17 cellular contexts compared by ENCODE assay signal in genomic region chr7:44050915-44051560, GRCh38. TPM values are rescaled to one million over a fixed set of nuclear protein-coding genes. Genes with fewer than 3 reads are reported as not detected.
DNase-seq lines count a peak whose midpoint lies in the region; ATAC-seq and TF ChIP-seq lines count a peak whose summit lies in the region.
"Had no signal": no experiment of that assay in that cellular context is flagged by ENCODE, and none has a peak within 500 bp of the region (broad histone marks: within the 10 kb centered on the region; RNA-seq: fewer than 3 reads in every experiment).

No MANE protein-coding gene starts in this region.

- H3K4me3 ChIP-seq in gastroesophageal sphincter = no peak overlapping the region
- H3K4me3 ChIP-seq: suprapubic skin had no signal

- no peak overlapping the region for H3K27ac ChIP-seq in gastroesophageal sphincter
- H3K27ac ChIP-seq: suprapubic skin had no signal

- H3K9me3 ChIP-seq in gastroesophageal sphincter = no peaks in the 10 kb centered on the region
- H3K9me3 ChIP-seq: suprapubic skin had no signal

- H3K27me3 ChIP-seq in gastroesophageal sphincter = no peaks in the 10 kb centered on the region
- H3K27me3 ChIP-seq: suprapubic skin had no signal

- CTCF ChIA-PET in activated CD8-positive, alpha-beta T cell treated with anti-CD3 and anti-CD28 coated beads, Interleukin-2, amount 10 ng/mL, durations not matched to agents 7 days and 5 days (lab: Charles Lee) = interaction anchor here (1.0 kb wide), 1 partner anchor 31 kb away, joined by 4 read pairs; no protein-coding TSS in a partner anchor

- DNase-seq in stimulated activated naive CD8-positive, alpha-beta T cell treated with anti-CD3 and anti-CD28 coated beads, Interleukin-15, amount 100 ng/mL, for 72 hours = no peak
- no peak for DNase-seq in activated CD8-positive, alpha-beta T cell treated with anti-CD3 and anti-CD28 coated beads, Interleukin-2, amount 10 ng/mL, durations not matched to agents 7 days and 5 days
- DNase-seq in naive thymus-derived CD8-positive, alpha-beta T cell = no peak
- DNase-seq in GOT3 (lab: John Stamatoyannopoulos, UW) (no peak), NCI-H187 treated with DMSO at 0.1 percent for 48 hours (lab: John Stamatoyannopoulos, UW) (no peak)
- DNase-seq: DMS 273 treated with DMSO at 0.1 percent for 48 hours, kidney glomerular epithelial cell, NCI-H2081 treated with DMSO at 0.1 percent for 48 hours, NCI-H69, T1000 had no signal

- 94% methylated on average over 4 of the region's 8 CpGs; no CpG with 5 or more reads in 1 of the 2 donors for WGBS in gastroesophageal sphincter (ENCODE audit: low coverage in 1 of 2), 2 donors

- TF ChIP-seq POLR2A in gastroesophageal sphincter (IDR thresholded peaks at IDR 0.05) = no peak

- H3K4me1 Mint-ChIP-seq in stimulated activated naive CD8-positive, alpha-beta T cell treated with anti-CD3 and anti-CD28 coated beads, Interleukin-15, Interleukin-2, amounts not matched to agents 100 ng/mL and 50 ng/mL, for 24 hours (ENCODE audit: low read depth) = peaks cover 77% of the 10 kb centered on the region
- peaks cover 76% of the 10 kb centered on the region for H3K4me1 Mint-ChIP-seq in stimulated activated naive CD8-positive, alpha-beta T cell treated with anti-CD3 and anti-CD28 coated beads, Interleukin-15, amount 100 ng/mL, for 72 hours
- peaks cover 60% of the 10 kb centered on the region for H3K4me1 Mint-ChIP-seq in activated CD8-positive, alpha-beta T cell treated with anti-CD3 and anti-CD28 coated beads, Interleukin-2, amount 10 ng/mL, durations not matched to agents 7 days and 5 days (ENCODE audit: low read depth)
- peaks cover 41 to 82% (median 79%) of the 10 kb centered on the region in 4 donors for H3K4me1 Mint-ChIP-seq in naive thymus-derived CD8-positive, alpha-beta T cell

- peaks cover 0 to 84% of the 10 kb centered on the region in 2 donors for H3K36me3 ChIP-seq in gastroesophageal sphincter

- H3K9me3 Mint-ChIP-seq in stimulated activated naive CD8-positive, alpha-beta T cell treated with anti-CD3 and anti-CD28 coated beads, Interleukin-15, Interleukin-2, amounts not matched to agents 100 ng/mL and 50 ng/mL, for 24 hours = no peaks in the 10 kb centered on the region
- no peaks in the 10 kb centered on the region for H3K9me3 Mint-ChIP-seq in stimulated activated naive CD8-positive, alpha-beta T cell treated with anti-CD3 and anti-CD28 coated beads, Interleukin-15, amount 100 ng/mL, for 72 hours
- no peaks in the 10 kb centered on the region for H3K9me3 Mint-ChIP-seq in activated CD8-positive, alpha-beta T cell treated with anti-CD3 and anti-CD28 coated beads, Interleukin-2, amount 10 ng/mL, durations not matched to agents 7 days and 5 days (ENCODE audit: insufficient read depth)
- no peaks in the 10 kb centered on the region for H3K9me3 Mint-ChIP-seq in naive thymus-derived CD8-positive, alpha-beta T cell

- peaks cover 0 to 38% (median 0%) of the 10 kb centered on the region in 3 donors for H3K4me1 ChIP-seq in gastroesophageal sphincter

- TF ChIP-seq CTCF in gastroesophageal sphincter (IDR thresholded peaks at IDR 0.05) = no peak

- peak overlapping the region; percentile 52 for H3K27ac Mint-ChIP-seq in stimulated activated naive CD8-positive, alpha-beta T cell treated with anti-CD3 and anti-CD28 coated beads, Interleukin-15, Interleukin-2, amounts not matched to agents 100 ng/mL and 50 ng/mL, for 24 hours
- H3K27ac Mint-ChIP-seq in stimulated activated naive CD8-positive, alpha-beta T cell treated with anti-CD3 and anti-CD28 coated beads, Interleukin-15, amount 100 ng/mL, for 72 hours = peak overlapping the region in 1 of 2 donors; percentile 87
- H3K27ac Mint-ChIP-seq in activated CD8-positive, alpha-beta T cell treated with anti-CD3 and anti-CD28 coated beads, Interleukin-2, amount 10 ng/mL, durations not matched to agents 7 days and 5 days = peak overlapping the region; percentile 70
- peak overlapping the region; percentile 86 to 94 (median 88) for H3K27ac Mint-ChIP-seq in naive thymus-derived CD8-positive, alpha-beta T cell
- H3K27ac Mint-ChIP-seq: mesothelial cell of epicardium had no signal

- peaks cover 69% of the 10 kb centered on the region for H3K36me3 Mint-ChIP-seq in stimulated activated naive CD8-positive, alpha-beta T cell treated with anti-CD3 and anti-CD28 coated beads, Interleukin-15, Interleukin-2, amounts not matched to agents 100 ng/mL and 50 ng/mL, for 24 hours (ENCODE audit: low read depth)
- peaks cover 57% of the 10 kb centered on the region for H3K36me3 Mint-ChIP-seq in activated CD8-positive, alpha-beta T cell treated with anti-CD3 and anti-CD28 coated beads, Interleukin-2, amount 10 ng/mL, durations not matched to agents 7 days and 5 days (ENCODE audit: low read depth)
- peaks cover 0 to 78% (median 11%) of the 10 kb centered on the region in 3 donors for H3K36me3 Mint-ChIP-seq in naive thymus-derived CD8-positive, alpha-beta T cell

- no peaks in the 10 kb centered on the region for H3K27me3 Mint-ChIP-seq in stimulated activated naive CD8-positive, alpha-beta T cell treated with anti-CD3 and anti-CD28 coated beads, Interleukin-15, Interleukin-2, amounts not matched to agents 100 ng/mL and 50 ng/mL, for 24 hours
- no peaks in the 10 kb centered on the region for H3K27me3 Mint-ChIP-seq in stimulated activated naive CD8-positive, alpha-beta T cell treated with anti-CD3 and anti-CD28 coated beads, Interleukin-15, amount 100 ng/mL, for 72 hours
- H3K27me3 Mint-ChIP-seq in activated CD8-positive, alpha-beta T cell treated with anti-CD3 and anti-CD28 coated beads, Interleukin-2, amount 10 ng/mL, durations not matched to agents 7 days and 5 days (ENCODE audit: low read depth) = no peaks in the 10 kb centered on the region
- no peaks in the 10 kb centered on the region for H3K27me3 Mint-ChIP-seq in naive thymus-derived CD8-positive, alpha-beta T cell

- ATAC-seq in stimulated activated naive CD8-positive, alpha-beta T cell treated with anti-CD3 and anti-CD28 coated beads, Interleukin-15, amount 100 ng/mL, for 72 hours = no peak
- no peak for ATAC-seq in activated CD8-positive, alpha-beta T cell treated with anti-CD3 and anti-CD28 coated beads, Interleukin-2, amount 10 ng/mL, durations not matched to agents 7 days and 5 days
- peak; percentile 35 to 67 for ATAC-seq in naive thymus-derived CD8-positive, alpha-beta T cell
- ATAC-seq in gastroesophageal sphincter = no peak

- no peak for TF ChIP-seq EP300 in gastroesophageal sphincter (IDR thresholded peaks at IDR 0.05)

- no peak overlapping the region for H3K4me3 Mint-ChIP-seq in stimulated activated naive CD8-positive, alpha-beta T cell treated with anti-CD3 and anti-CD28 coated beads, Interleukin-15, Interleukin-2, amounts not matched to agents 100 ng/mL and 50 ng/mL, for 24 hours
- no peak overlapping the region for H3K4me3 Mint-ChIP-seq in stimulated activated naive CD8-positive, alpha-beta T cell treated with anti-CD3 and anti-CD28 coated beads, Interleukin-15, amount 100 ng/mL, for 72 hours
- no peak overlapping the region for H3K4me3 Mint-ChIP-seq in activated CD8-positive, alpha-beta T cell treated with anti-CD3 and anti-CD28 coated beads, Interleukin-2, amount 10 ng/mL, durations not matched to agents 7 days and 5 days
- peak overlapping the region in 9 of 10 donors; percentile 16 to 82 (median 69) for H3K4me3 Mint-ChIP-seq in naive thymus-derived CD8-positive, alpha-beta T cell
- H3K4me3 Mint-ChIP-seq: mesothelial cell of epicardium had no signal

- POLR2A ChIA-PET in activated CD8-positive, alpha-beta T cell treated with anti-CD3 and anti-CD28 coated beads, Interleukin-2, amount 10 ng/mL, durations not matched to agents 7 days and 5 days (lab: Charles Lee) = no interaction called here
- POLR2A ChIA-PET in naive thymus-derived CD8-positive, alpha-beta T cell (lab: Charles Lee) = interaction anchor here (1.2 to 14.0 kb wide), 4 partner anchors 7 to 30 kb away, joined by 4 to 192 read pairs (median 11); partner anchors contain the start of genes PGAM2 and POLM

RNA-seq across cellular contexts. Expression of gene DBNL, which starts 6.5 kb away (rescaled TPM):
- total RNA-seq in activated CD8-positive, alpha-beta T cell treated with anti-CD3 and anti-CD28 coated beads, Interleukin-2, amount 10 ng/mL, durations not matched to agents 7 days and 5 days = 100 to 1,000 TPM; 165 to 166 TPM
- total RNA-seq in naive thymus-derived CD8-positive, alpha-beta T cell = 100 to 1,000 TPM; 184 to 192 TPM
- 100 to 1,000 TPM; 180 to 222 (median 218) TPM for polyA plus RNA-seq in naive thymus-derived CD8-positive, alpha-beta T cell
- total RNA-seq in gastroesophageal sphincter = 100 to 1,000 TPM in 3 of 4 donors, 10 to 100 TPM in 1; 92.2 to 132 (median 124) TPM

RNA-seq across cellular contexts. Expression of gene PGAM2, which starts 14.3 kb away (rescaled TPM):
- under 1 TPM; 0.34 to 0.68 TPM for total RNA-seq in activated CD8-positive, alpha-beta T cell treated with anti-CD3 and anti-CD28 coated beads, Interleukin-2, amount 10 ng/mL, durations not matched to agents 7 days and 5 days
- total RNA-seq in naive thymus-derived CD8-positive, alpha-beta T cell = 1 to 10 TPM; 3.3 to 3.9 TPM
- not detected for polyA plus RNA-seq in naive thymus-derived CD8-positive, alpha-beta T cell
- total RNA-seq in gastroesophageal sphincter = 1 to 10 TPM in 2 of 4 donors, not detected in 2; 3.2 to 3.9 TPM
- total RNA-seq: H4 had no signal

RNA-seq across cellular contexts. Expression of gene POLM, which starts 31.3 kb away (rescaled TPM):
- 10 to 100 TPM; 37.3 to 37.9 TPM for total RNA-seq in activated CD8-positive, alpha-beta T cell treated with anti-CD3 and anti-CD28 coated beads, Interleukin-2, amount 10 ng/mL, durations not matched to agents 7 days and 5 days
- total RNA-seq in naive thymus-derived CD8-positive, alpha-beta T cell = 100 to 1,000 TPM in 1 of 2 experiments, 10 to 100 TPM in 1; 96.4 to 106 TPM
- 10 to 100 TPM; 11.1 to 24.8 (median 15.0) TPM for polyA plus RNA-seq in naive thymus-derived CD8-positive, alpha-beta T cell
- 10 to 100 TPM; 28.1 to 55.1 (median 32.4) TPM for total RNA-seq in gastroesophageal sphincter

RNA-seq across cellular contexts. Expression of gene AEBP1, which starts 53.1 kb away (rescaled TPM):
- total RNA-seq in activated CD8-positive, alpha-beta T cell treated with anti-CD3 and anti-CD28 coated beads, Interleukin-2, amount 10 ng/mL, durations not matched to agents 7 days and 5 days = 10 to 100 TPM; 13.0 to 15.7 TPM
- 10 to 100 TPM; 37.1 to 38.5 TPM for total RNA-seq in naive thymus-derived CD8-positive, alpha-beta T cell
- polyA plus RNA-seq in naive thymus-derived CD8-positive, alpha-beta T cell = 10 to 100 TPM in 1 of 3 donors, 1 to 10 TPM in 2; 2.4 to 10.4 (median 4.2) TPM
- 100 to 1,000 TPM; 101 to 248 (median 171) TPM for total RNA-seq in gastroesophageal sphincter

RNA-seq across cellular contexts. Expression of gene SPDYE1, which starts 53.3 kb away (rescaled TPM):
- not detected for total RNA-seq in activated CD8-positive, alpha-beta T cell treated with anti-CD3 and anti-CD28 coated beads, Interleukin-2, amount 10 ng/mL, durations not matched to agents 7 days and 5 days
- total RNA-seq in naive thymus-derived CD8-positive, alpha-beta T cell = not detected
- polyA plus RNA-seq in naive thymus-derived CD8-positive, alpha-beta T cell = under 1 TPM in 2 of 3 donors, not detected in 1; 0.12 to 0.14 TPM
- total RNA-seq in gastroesophageal sphincter = not detected
- total RNA-seq: astrocyte, H4, mesothelial cell of epicardium, OCI-LY7, suprapubic skin had no signal

Comparison
In these comparisons a context has a peak if more than half of its experiments do, and no peak if none do; other contexts are left out.
1. H3K4me3 Mint-ChIP-seq: peak in naive thymus-derived CD8-positive, alpha-beta T cell (9 of 10); none in stimulated activated naive CD8-positive, alpha-beta T cell treated with anti-CD3 and anti-CD28 coated beads, Interleukin-15, Interleukin-2, amounts not matched to agents 100 ng/mL and 50 ng/mL, for 24 hours (single experiment), stimulated activated naive CD8-positive, alpha-beta T cell treated with anti-CD3 and anti-CD28 coated beads, Interleukin-15, amount 100 ng/mL, for 72 hours (0 of 2) and activated CD8-positive, alpha-beta T cell treated with anti-CD3 and anti-CD28 coated beads, Interleukin-2, amount 10 ng/mL, durations not matched to agents 7 days and 5 days (single experiment).
2. ATAC-seq: peak in naive thymus-derived CD8-positive, alpha-beta T cell (2 of 2); none in stimulated activated naive CD8-positive, alpha-beta T cell treated with anti-CD3 and anti-CD28 coated beads, Interleukin-15, amount 100 ng/mL, for 72 hours (single experiment), activated CD8-positive, alpha-beta T cell treated with anti-CD3 and anti-CD28 coated beads, Interleukin-2, amount 10 ng/mL, durations not matched to agents 7 days and 5 days (single experiment) and gastroesophageal sphincter (single experiment).